23 cellular contexts compared by ENCODE assay signal in the genomic region with DNA sequence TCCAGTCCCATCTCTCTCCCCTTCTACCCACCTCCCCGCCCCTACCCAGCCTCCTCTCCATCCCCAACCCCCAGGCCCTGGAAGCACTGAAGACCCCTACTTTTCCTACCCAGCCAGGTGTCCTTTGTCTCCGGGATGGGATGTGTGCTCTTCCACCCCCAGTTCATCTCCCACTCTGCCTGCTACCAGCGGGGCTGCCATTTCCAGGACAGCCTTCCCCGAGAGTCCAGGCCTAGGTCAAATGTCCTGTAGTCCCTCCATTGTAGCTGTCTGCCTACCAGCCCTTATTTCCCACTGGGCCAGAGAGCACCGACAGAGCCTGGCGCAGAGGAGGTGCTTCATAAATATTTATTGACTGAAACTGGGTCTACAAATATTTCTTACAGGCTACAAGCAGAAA.
"Had no signal": no experiment of that assay in that cellular context is flagged by ENCODE, and none has a peak within 500 bp of the region (broad histone marks: within the 10 kb centered on the region; RNA-seq: fewer than 3 reads in every experiment).

No MANE protein-coding gene starts in this region.

- H3K27ac Mint-ChIP-seq: dendritic cell treated with granulocyte-macrophage colony-stimulating factor and Interleukin-4, amounts not matched to agents 40 ng/mL and 50 ng/mL, for 4 days; immature natural killer cell; mesothelial cell of epicardium had no signal

- H3K36me3 ChIP-seq: esophagus squamous epithelium, gastrocnemius medialis, heart left ventricle, left lung, lower lobe of right lung had no signal

- H3K27me3 ChIP-seq: esophagus squamous epithelium, gastrocnemius medialis, heart left ventricle, hepatocyte, left lung had no signal

- H3K4me3 Mint-ChIP-seq: dendritic cell treated with granulocyte-macrophage colony-stimulating factor and Interleukin-4, amounts not matched to agents 40 ng/mL and 50 ng/mL, for 4 days; immature natural killer cell; mesothelial cell of epicardium had no signal

- H3K9me3 ChIP-seq: gastrocnemius medialis had no signal

- H3K27ac ChIP-seq: esophagus squamous epithelium, gastrocnemius medialis, heart left ventricle, hepatocyte, left lung, lower lobe of right lung had no signal

- FAIRE-seq: colon, endothelial cell of umbilical vein, kidney had no signal

- H3K4me1 ChIP-seq: gastrocnemius medialis, heart left ventricle, left lung, lower lobe of right lung had no signal

- DNase-seq: cortex of kidney; effector CD4-positive, alpha-beta T cell; effector memory CD4-positive, alpha-beta T cell; esophagus squamous epithelium; foreskin fibroblast; foreskin melanocyte; gastrocnemius medialis; heart left ventricle; hypothalamus; immature natural killer cell; kidney; kidney glomerular epithelial cell; left colon; left lung; left ventricle myocardium superior; lower lobe of right lung; mesenchymal stem cell; mucosa of descending colon had no signal

- ATAC-seq: gastrocnemius medialis, heart left ventricle, left colon, left lung, left ventricle myocardium superior, lower lobe of right lung, mucosa of descending colon had no signal

- H3K4me3 ChIP-seq: esophagus squamous epithelium, gastrocnemius medialis, heart left ventricle, hepatocyte, left lung, lower lobe of right lung, mucosa of descending colon had no signal

- H3K4me1 Mint-ChIP-seq: immature natural killer cell, mesothelial cell of epicardium had no signal
